ENCODE assay signal across 8 cellular contexts in the genomic region with DNA sequence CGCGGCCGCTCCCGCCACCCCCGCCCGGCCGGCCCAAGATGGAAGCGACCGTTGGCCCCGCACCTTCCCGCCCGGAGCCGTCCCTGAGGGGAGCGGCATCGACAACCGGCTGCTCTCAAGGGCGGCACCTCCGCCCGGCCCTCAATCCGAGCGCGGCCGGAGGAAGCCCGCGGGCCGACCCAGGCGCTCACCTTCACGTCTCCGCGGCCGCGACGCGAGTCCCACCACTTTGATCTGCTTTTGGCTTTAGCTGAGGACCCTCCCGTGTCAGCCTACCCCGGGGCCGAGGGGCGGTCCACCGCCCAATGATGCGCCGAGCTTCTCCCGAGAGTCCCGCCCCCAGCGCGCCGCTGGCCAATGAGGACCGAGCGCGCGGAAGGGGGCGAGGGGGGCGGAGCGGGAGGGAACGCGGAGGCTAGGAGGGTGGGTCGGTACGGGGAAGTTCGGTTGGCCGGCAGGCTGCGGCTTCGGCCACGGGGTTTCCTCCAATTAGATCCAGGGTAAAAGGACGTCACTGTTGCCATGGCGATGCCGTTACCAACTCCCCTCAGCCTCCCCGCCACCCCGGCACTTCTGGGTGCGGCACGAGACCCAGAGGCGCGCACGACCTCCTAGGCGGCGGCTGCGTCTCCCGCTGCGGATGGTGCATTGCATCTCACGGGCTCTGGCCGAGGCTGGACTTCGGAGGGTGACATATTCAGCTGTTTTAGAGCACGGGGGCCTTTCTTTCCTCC. TPM values are rescaled to one million over a fixed set of nuclear protein-coding genes. Genes with fewer than 3 reads are reported as not detected.
DNase-seq lines count a peak whose midpoint lies in the region; ATAC-seq lines count a peak whose summit lies in the region.

A gene (minus strand): TSS at position 248 of the 734 bp plus-strand sequence. CDS start 545 bp downstream, outside the sequence.

- peak within 1 kb of the TSS; percentile 97 for H3K9ac ChIP-seq in BLaER1

- peaks cover 12% of the 10 kb centered on the region for H3K27me3 Mint-ChIP-seq in activated CD4-positive, alpha-beta T cell treated with anti-CD3 and anti-CD28 coated beads, Interleukin-2, amount 10 ng/mL, durations not matched to agents 7 days and 5 days

- H3K4me3 ChIP-seq in BLaER1: peak within 1 kb of the TSS; percentile 93

- H3K9me3 ChIP-seq in BLaER1: peaks cover 17% of the 10 kb centered on the region

- ATAC-seq in GM19328 (IDR thresholded peaks at IDR 0.05; ENCODE audit: unreplicated experiment) (peak; percentile 93), HG03520 (IDR thresholded peaks at IDR 0.05; ENCODE audit: unreplicated experiment) (peak; percentile 85), left colon (peak; percentile 92)

- peaks cover 43% of the 10 kb centered on the region for H3K36me3 Mint-ChIP-seq in activated CD4-positive, alpha-beta T cell treated with anti-CD3 and anti-CD28 coated beads, Interleukin-2, amount 10 ng/mL, durations not matched to agents 7 days and 5 days (ENCODE audit: low read depth)

- intact Hi-C loops in left colon (cut with DNase I, micrococcal nuclease): no loop called here

- peaks cover 38% of the 10 kb centered on the region for H3K36me3 ChIP-seq in BLaER1

- peaks cover 37% of the 10 kb centered on the region for H3K4me1 ChIP-seq in BLaER1

- peak within 1 kb of the TSS; percentile 79 for H3K4me2 ChIP-seq in BLaER1

- peaks cover 44% of the 10 kb centered on the region for H4K20me1 ChIP-seq in BLaER1

- POLR2A ChIA-PET in activated CD4-positive, alpha-beta T cell treated with anti-CD3 and anti-CD28 coated beads, Interleukin-2, amount 10 ng/mL, durations not matched to agents 7 days and 5 days (lab: Charles Lee): interaction anchor here (0.7 to 1.6 kb wide), 5 partner anchors 25 to 156 kb away, joined by 3 to 9 read pairs (median 3); no protein-coding TSS in a partner anchor

- peaks cover 46% of the 10 kb centered on the region for H3K4me1 Mint-ChIP-seq in activated CD4-positive, alpha-beta T cell treated with anti-CD3 and anti-CD28 coated beads, Interleukin-2, amount 10 ng/mL, durations not matched to agents 7 days and 5 days

- H3K4me3 Mint-ChIP-seq in activated CD4-positive, alpha-beta T cell treated with anti-CD3 and anti-CD28 coated beads, Interleukin-2, amount 10 ng/mL, durations not matched to agents 7 days and 5 days: peak within 1 kb of the TSS; percentile 95

- CTCF ChIA-PET in activated CD4-positive, alpha-beta T cell treated with anti-CD3 and anti-CD28 coated beads, Interleukin-2, amount 10 ng/mL, durations not matched to agents 7 days and 5 days (lab: Charles Lee): interaction anchor here (0.9 to 3.1 kb wide), 6 partner anchors 9 to 129 kb away, joined by 3 to 19 read pairs (median 5); no protein-coding TSS in a partner anchor

- H3K9me3 Mint-ChIP-seq in activated CD4-positive, alpha-beta T cell treated with anti-CD3 and anti-CD28 coated beads, Interleukin-2, amount 10 ng/mL, durations not matched to agents 7 days and 5 days: peaks cover 4% of the 10 kb centered on the region

- peak within 1 kb of the TSS; percentile 96 for H3K27ac Mint-ChIP-seq in activated CD4-positive, alpha-beta T cell treated with anti-CD3 and anti-CD28 coated beads, Interleukin-2, amount 10 ng/mL, durations not matched to agents 7 days and 5 days

- no peaks in the 10 kb centered on the region for H3K27me3 ChIP-seq in BLaER1

- H3K27ac ChIP-seq in BLaER1: peak within 1 kb of the TSS; percentile 95

- peak; percentile 97 for DNase-seq in NCI-H69 (lab: John Stamatoyannopoulos, UW)
- DNase-seq in activated CD4-positive, alpha-beta T cell treated with anti-CD3 and anti-CD28 coated beads, Interleukin-2, amount 10 ng/mL, durations not matched to agents 7 days and 5 days: peak; percentile 97
- DNase-seq in cortex of kidney (lab: John Stamatoyannopoulos, UW): peak; percentile 62
- peak; percentile 98 to 99 for DNase-seq in left colon
- peak; percentile 97 for DNase-seq in stimulated activated CD4-positive, alpha-beta T cell treated with anti-CD3 and anti-CD28 coated beads, Interleukin-1b, Interleukin-23, amount 100 ng/mL, for 48 hours

RNA-seq across cellular contexts. Expression of the gene that starts here (rescaled TPM):
- total RNA-seq in activated CD4-positive, alpha-beta T cell treated with anti-CD3 and anti-CD28 coated beads, Interleukin-2, amount 10 ng/mL, durations not matched to agents 7 days and 5 days: 100 to 1,000 TPM; 308 to 322 TPM
- total RNA-seq in left colon: 100 to 1,000 TPM; 163 to 227 TPM

Comparison
In these comparisons a context has a peak if more than half of its experiments do, and no peak if none do; other contexts are left out.
1. Peak in every context shown above with its lines: DNase-seq, ATAC-seq, H3K4me3 ChIP-seq and H3K27ac ChIP-seq.